In genomic region chr11:2144549-2145220, GRCh38 we compare ENCODE assay signal across 30 cellular contexts. TPM values are rescaled to one million over a fixed set of nuclear protein-coding genes. Genes with fewer than 3 reads are reported as not detected.
DNase-seq lines count a peak whose midpoint lies in the region; ATAC-seq, FAIRE-seq and TF ChIP-seq lines count a peak whose summit lies in the region.
"Had no signal": no experiment of that assay in that cellular context is flagged by ENCODE, and none has a peak within 500 bp of the region (broad histone marks: within the 10 kb centered on the region; RNA-seq: fewer than 3 reads in every experiment).

No MANE protein-coding gene starts in this region.

- no peak for TF ChIP-seq CTCF in right atrium auricular region (IDR thresholded peaks at IDR 0.05)
- TF ChIP-seq CTCF in H1 (IDR thresholded peaks at IDR 0.05; ENCODE audit: control extremely low read depth in 1 of 3, insufficient read depth in 1 of 3, low read depth in 1 of 3, low read length in 3 of 3), result no peak
- TF ChIP-seq CTCF in neural cell (IDR thresholded peaks at IDR 0.05; ENCODE audit: poor library complexity, severe bottlenecking), result no peak
- TF ChIP-seq CTCF in type B pancreatic cell (conservative IDR thresholded peaks at IDR 0.05), result no peak

- H3K18ac ChIP-seq in H1 (ENCODE audit: extremely low read depth, low read length), result no peak overlapping the region

- H3K4me2 ChIP-seq in H1 (ENCODE audit: insufficient read depth in 1 of 2, low read depth in 2 of 2, low read length in 2 of 2) (0 out of 4 replicates have a peak overlapping the region, but pooled peaks of 1 of the 2 experiments have one; percentile 43), neural cell (ENCODE audit: low read length) (no peak overlapping the region)
- H3K4me2 ChIP-seq: KMS-11 had no signal

- H4K8ac ChIP-seq in H1 (ENCODE audit: extremely low read depth, insufficient read depth, low read length), result no peak overlapping the region

- no peaks in the 10 kb centered on the region for H3K79me1 ChIP-seq in H1 (ENCODE audit: low read depth, low read length)

- H4K91ac ChIP-seq in H1 (replicated peaks; ENCODE audit: insufficient read length, low read length), result no peak overlapping the region

- H2BK5ac ChIP-seq in H1 (ENCODE audit: low read depth, low read length), result no peak overlapping the region

- H3K27ac Mint-ChIP-seq in type B pancreatic cell, result peak overlapping the region; percentile 26
- H3K27ac Mint-ChIP-seq: activated CD4-positive, alpha-beta T cell treated with anti-CD3 and anti-CD28 coated beads for 36 hours; neural progenitor cell had no signal

- peaks cover 10% of the 10 kb centered on the region for H3K36me3 Mint-ChIP-seq in type B pancreatic cell
- H3K36me3 Mint-ChIP-seq: neural progenitor cell had no signal

- TF ChIP-seq POLR2A in H1 (IDR thresholded peaks at IDR 0.05; ENCODE audit: control extremely low read depth in 1 of 2, low read depth in 2 of 2, low read length in 2 of 2), result no peak

- H3K36me3 ChIP-seq in right atrium auricular region, result no peaks in the 10 kb centered on the region
- peaks cover 0 to 3% (median 0%) of the 10 kb centered on the region in 4 experiments; a peak in 1 of 8 replicates for H3K36me3 ChIP-seq in H1 (ENCODE audit: control insufficient read depth in 2 of 4, insufficient read depth in 4 of 4, low read length in 3 of 4)
- H3K36me3 ChIP-seq in neural cell (ENCODE audit: insufficient read depth, low read length), result no peaks in the 10 kb centered on the region
- H3K36me3 ChIP-seq in MG63, result no peaks in the 10 kb centered on the region
- H3K36me3 ChIP-seq: BLaER1 treated with 17β-estradiol and CSF1 and Interleukin-3, amounts not matched to agents 10 nM and 100 nM; neural progenitor cell; sigmoid colon had no signal

- peaks cover 76% of the 10 kb centered on the region for H3K27me3 Mint-ChIP-seq in type B pancreatic cell

- no peaks in the 10 kb centered on the region for H3F3A ChIP-seq in neural cell (ENCODE audit: insufficient read depth, low read length, poor library complexity, severe bottlenecking)

- H3K9me3 ChIP-seq in right atrium auricular region (no peaks in the 10 kb centered on the region), H1 (ENCODE audit: insufficient read depth in 2 of 2, low read depth in 1 of 2, low read length in 1 of 2) (no peaks in the 10 kb centered on the region), neural cell (ENCODE audit: low read length) (no peaks in the 10 kb centered on the region), MG63 (no peaks in the 10 kb centered on the region)
- H3K9me3 ChIP-seq: sigmoid colon had no signal

- H2BK120ac ChIP-seq in H1 (replicated peaks; ENCODE audit: low read depth, low read length), result no peak overlapping the region

- no peak overlapping the region for H2BK15ac ChIP-seq in H1 (ENCODE audit: low read length)

- H3K4me1 ChIP-seq in right atrium auricular region (peaks cover 0 to 23% of the 10 kb centered on the region in 2 donors), H1 (replicated peaks in 1 of 4; ENCODE audit: control insufficient read depth in 3 of 4, insufficient read depth in 4 of 4, low read length in 3 of 4) (peaks cover 0 to 12% (median 7%) of the 10 kb centered on the region in 4 experiments; a peak in 6 of 7 replicates)

- no peaks in the 10 kb centered on the region for H3K9me2 ChIP-seq in neural cell (ENCODE audit: insufficient read depth, low read length)

- H3K79me2 ChIP-seq in H1 (ENCODE audit: control insufficient read depth in 1 of 2, insufficient read depth in 2 of 2, low read length in 2 of 2) (no peaks in the 10 kb centered on the region), neural cell (replicated peaks; ENCODE audit: insufficient read depth, low read length) (no peaks in the 10 kb centered on the region)

- H3K27me3 ChIP-seq in right atrium auricular region (peaks cover 20 to 44% of the 10 kb centered on the region in 2 donors), H1 (replicated peaks in 1 of 4; ENCODE audit: control insufficient read depth in 3 of 4, extremely low read depth in 1 of 4, insufficient read depth in 3 of 4, low read length in 3 of 4) (peaks cover 85 to 100% (median 98%) of the 10 kb centered on the region in 4 experiments), neural cell (ENCODE audit: insufficient read depth, low read depth, low read length) (peaks cover 86% of the 10 kb centered on the region), MG63 (peaks cover 75% of the 10 kb centered on the region)

- peaks cover 15% of the 10 kb centered on the region for H3K4me1 Mint-ChIP-seq in type B pancreatic cell (ENCODE audit: unreplicated experiment)

- peaks cover 10 to 18% of the 10 kb centered on the region in 2 experiments for H4K20me1 ChIP-seq in H1 (replicated peaks in 1 of 2; ENCODE audit: control insufficient read depth in 1 of 2, insufficient read depth in 2 of 2, low read length in 2 of 2)
- no peaks in the 10 kb centered on the region for H4K20me1 ChIP-seq in neural cell (ENCODE audit: insufficient read depth)

- no peak overlapping the region for H3K56ac ChIP-seq in H1 (replicated peaks; ENCODE audit: insufficient read length, low read depth, low read length)

- H3K14ac ChIP-seq in H1 (ENCODE audit: insufficient read length), result no peak overlapping the region

- peak; percentile 56 for DNase-seq in Right ventricle myocardium inferior (ENCODE audit: missing footprints)
- DNase-seq in right atrium auricular region (ENCODE audit: low spot score), result no peak
- no peak for DNase-seq in H1 (ENCODE audit: low read depth in 1 of 2, low spot score in 2 of 2)
- no peak for DNase-seq in type B pancreatic cell (ENCODE audit: extremely low spot score, unreplicated experiment)
- no peak for DNase-seq in stimulated activated naive CD4-positive, alpha-beta T cell treated with Interleukin-2 at 50 U/mL for 16 hours (lab: John Stamatoyannopoulos, UW)
- DNase-seq in MG63, result no peak
- DNase-seq: activated naive CD4-positive, alpha-beta T cell; activated T-cell treated with anti-CD3 and anti-CD28 coated beads, Interleukin-2, amount 50 U/mL, for 1 hour; amygdala; DMS79; GDM1; HCEC 1CT; MV-4-11; NCI-H146; sigmoid colon; stimulated activated naive CD8-positive, alpha-beta T cell treated with anti-CD3 and anti-CD28 coated beads, Interleukin-15, amount 100 ng/mL, for 72 hours had no signal

- FAIRE-seq in H1 (lab: Jason Lieb, UNC), result no peak
- FAIRE-seq: HTR-8/SVneo, islet of Langerhans had no signal

- no peak for ATAC-seq in Right ventricle myocardium inferior
- ATAC-seq in GM21360 (IDR thresholded peaks at IDR 0.05; ENCODE audit: unreplicated experiment), result no peak
- ATAC-seq: activated CD4-positive, alpha-beta T cell treated with anti-CD3 and anti-CD28 coated beads for 36 hours; stimulated activated naive CD8-positive, alpha-beta T cell treated with anti-CD3 and anti-CD28 coated beads, Interleukin-15, amount 100 ng/mL, for 72 hours had no signal

- no peak overlapping the region for H4K5ac ChIP-seq in H1 (ENCODE audit: insufficient read length, low read depth, low read length)

- H3K23me2 ChIP-seq in H1 (ENCODE audit: low read depth, low read length), result peaks cover 2% of the 10 kb centered on the region; the same call in 1 of the 2 replicates

- H3K23ac ChIP-seq in H1 (ENCODE audit: insufficient read length), result no peak overlapping the region

- intact Hi-C loops in Right ventricle myocardium inferior (cut with DNase I), result no loop called here

- H2AFZ ChIP-seq in H1 (ENCODE audit: low read length) (no peak overlapping the region), neural cell (ENCODE audit: low read depth, low read length) (no peak overlapping the region)
- H2AFZ ChIP-seq: neural progenitor cell had no signal

- TF ChIP-seq RAD21 in H1 (IDR thresholded peaks at IDR 0.05 in 1 of 2, conservative IDR thresholded peaks at IDR 0.05 in 1 of 2; ENCODE audit: low read depth in 2 of 2, low read length in 2 of 2) (no peak), neural cell (conservative IDR thresholded peaks at IDR 0.05) (no peak)

- H3K27ac ChIP-seq in right atrium auricular region (no peak overlapping the region), H1 (ENCODE audit: low read depth, low read length) (no peak overlapping the region), neural cell (ENCODE audit: low read length) (no peak overlapping the region)
- H3K27ac ChIP-seq: BLaER1 treated with 17β-estradiol and CSF1 and Interleukin-3, amounts not matched to agents 10 nM and 100 nM; KMS-11; neural progenitor cell; sigmoid colon had no signal

- WGBS in H1 (ENCODE audit: extremely low coverage in 1 of 2, insufficient coverage in 1 of 2, insufficient read length in 1 of 2, insufficient replicate concordance in 2 of 2, low coverage in 1 of 2, low lambda C conversion rate in 2 of 2, missing lambda C conversion rate in 1 of 2), 2 experiments, result 11% methylated on average over 11 of the region's 18 CpGs; no CpG with 5 or more reads in 1 of the 2 experiments

- no peak overlapping the region for H3K9ac ChIP-seq in H1 (replicated peaks in 1 of 4; ENCODE audit: extremely low read depth in 1 of 4, low read depth in 3 of 4, low read length in 3 of 4)
- no peak overlapping the region for H3K9ac ChIP-seq in neural cell (ENCODE audit: low read length)
- H3K9ac ChIP-seq: BLaER1 treated with 17β-estradiol and CSF1 and Interleukin-3, amounts not matched to agents 10 nM and 100 nM; KMS-11; neural progenitor cell had no signal

- CTCF ChIA-PET in H1 (lab: Charles Lee; ENCODE audit: partially characterized antibody), result interaction anchor here (0.8 to 15.7 kb wide), 9 partner anchors 9 to 492 kb away, joined by 3 to 439 read pairs (median 6); partner anchors contain the start of gene SYT8

- 0 out of 2 replicates have a peak overlapping the region, but pooled peaks have one; percentile 53 for H2AK5ac ChIP-seq in H1 (ENCODE audit: low read depth, low read length)

- H3K9me3 Mint-ChIP-seq in type B pancreatic cell, result no peaks in the 10 kb centered on the region
- H3K9me3 Mint-ChIP-seq: neural progenitor cell; stimulated activated naive CD8-positive, alpha-beta T cell treated with anti-CD3 and anti-CD28 coated beads, Interleukin-15, amount 100 ng/mL, for 72 hours had no signal

- H3K4me3 Mint-ChIP-seq in type B pancreatic cell, result peak overlapping the region; percentile 74
- H3K4me3 Mint-ChIP-seq: activated CD4-positive, alpha-beta T cell treated with anti-CD3 and anti-CD28 coated beads for 36 hours; neural progenitor cell had no signal

- TF ChIP-seq EP300 in H1 (IDR thresholded peaks at IDR 0.05; ENCODE audit: borderline replicate concordance in 1 of 2, low read depth in 2 of 2, low read length in 2 of 2) (no peak), neural cell (conservative IDR thresholded peaks at IDR 0.05; ENCODE audit: poor library complexity, severe bottlenecking) (no peak)

- H3K4me3 ChIP-seq in right atrium auricular region (peak overlapping the region in 1 of 2 donors; percentile 15), H1 (ENCODE audit: extremely low read depth in 1 of 4, insufficient read depth in 2 of 4, low read depth in 3 of 4, low read length in 4 of 4) (peak overlapping the region in 1 of 4 experiments; percentile 47; a peak in 1 of 8 replicates), neural cell (ENCODE audit: low read length) (no peak overlapping the region), MG63 (no peak overlapping the region)
- H3K4me3 ChIP-seq: neural progenitor cell, sigmoid colon had no signal

- POLR2A ChIA-PET in H1 (lab: Charles Lee; ENCODE audit: partially characterized antibody), result interaction anchor here (0.7 kb wide), 1 partner anchor 303 kb away, joined by 3 read pairs; no protein-coding TSS in a partner anchor

- H2BK20ac ChIP-seq in H1 (ENCODE audit: low read length), result no peak overlapping the region

- H3K4ac ChIP-seq in H1 (replicated peaks; ENCODE audit: insufficient read length, low read depth, low read length), result no peak overlapping the region

- no peak overlapping the region for H2BK12ac ChIP-seq in H1 (ENCODE audit: low read depth, low read length)

RNA-seq across cellular contexts. Expression of gene IGF2, which starts 5.5 kb away (rescaled TPM):
- total RNA-seq in Right ventricle myocardium inferior (80.9 TPM), right atrium auricular region (10 to 100 TPM; 43.2 to 61.9 TPM), type B pancreatic cell (ENCODE audit: low replicate concordance) (2,350 and 3,865 TPM in 2 replicates)
- total RNA-seq in H1 (2021; fragmentation: NEBNext Ultra II Directional; extraction: Animal tissue kit (Norgen Biotek cat#: 25700)), result 1.3 and 1.5 TPM in 2 replicates
- polyA plus RNA-seq in H1 (2011; rRNA removed) (0.74 and 2.0 TPM in 2 replicates), neural cell (not detected in 2 replicates)
- 1.1 TPM for polyA plus RNA-seq in H1 (2011; cell fraction: cytosol; rRNA removed)
- 0.37 TPM for polyA plus RNA-seq in H1 (2011; cell fraction: nucleus; rRNA removed)
- 1.6 to 3.2 TPM (median 2.7 TPM) in 4 replicates for polyA plus RNA-seq in H1 (2012, experiment 1 of 2)
- 1.00 TPM for polyA plus RNA-seq in H1 (2012, experiment 2 of 2)
- 2.0 TPM for polyA plus RNA-seq in H1 (2013, experiment 1 of 2)
- polyA plus RNA-seq in H1 (2013, experiment 2 of 2), result 2.6 TPM
- polyA minus RNA-seq in H1 (2011; rRNA and poly(A)+ RNA removed), result 0.20 and 0.57 TPM in 2 replicates
- polyA minus RNA-seq in H1 (2011; cell fraction: cytosol; rRNA and poly(A)+ RNA removed), result 0.88 TPM
- 0.70 TPM for polyA minus RNA-seq in H1 (2011; cell fraction: nucleus; rRNA and poly(A)+ RNA removed)
- not detected in 2 replicates for polyA minus RNA-seq in neural cell
- not detected in 2 replicates for total RNA-seq in MG63 (2014; rRNA removed; shearing (Covaris generic); ENCODE audit: low replicate concordance)
- total RNA-seq: mononuclear cell; OCI-LY7; T-helper 2 cell treated with Interferon-gamma antibody and Interleukin-4, amounts not matched to agents 100 ng/mL and 5 ng/mL, for 36 hours had no signal

RNA-seq across cellular contexts. Expression of gene INS, which starts 16.3 kb away (rescaled TPM):
- total RNA-seq in Right ventricle myocardium inferior (not detected), right atrium auricular region (not detected), type B pancreatic cell (ENCODE audit: low replicate concordance) (1,584 and 3,976 TPM in 2 replicates)
- not detected in 2 replicates for total RNA-seq in H1 (2021; fragmentation: NEBNext Ultra II Directional; extraction: Animal tissue kit (Norgen Biotek cat#: 25700))
- polyA plus RNA-seq in H1 (2011; rRNA removed) (not detected in 2 replicates), neural cell (not detected in 2 replicates)
- polyA plus RNA-seq in H1 (2011; cell fraction: cytosol; rRNA removed), result not detected
- polyA plus RNA-seq in H1 (2011; cell fraction: nucleus; rRNA removed), result not detected
- not detected in 4 replicates for polyA plus RNA-seq in H1 (2012, experiment 1 of 2)
- polyA plus RNA-seq in H1 (2012, experiment 2 of 2), result not detected
- polyA plus RNA-seq in H1 (2013, experiment 1 of 2), result not detected
- polyA plus RNA-seq in H1 (2013, experiment 2 of 2), result not detected
- not detected in 2 replicates for polyA minus RNA-seq in H1 (2011; rRNA and poly(A)+ RNA removed)
- polyA minus RNA-seq in H1 (2011; cell fraction: cytosol; rRNA and poly(A)+ RNA removed), result not detected
- not detected for polyA minus RNA-seq in H1 (2011; cell fraction: nucleus; rRNA and poly(A)+ RNA removed)
- polyA minus RNA-seq in neural cell, result not detected in 2 replicates
- total RNA-seq in MG63 (2014; rRNA removed; shearing (Covaris generic); ENCODE audit: low replicate concordance), result not detected in 2 replicates
- total RNA-seq: activated CD4-positive, alpha-beta T cell treated with anti-CD3 and anti-CD28 coated beads for 36 hours; activated CD8-positive, alpha-beta memory T cell treated with anti-CD3 and anti-CD28 coated beads for 36 hours; lower leg skin; mononuclear cell; NCI-H460; OCI-LY7; sigmoid colon; T-helper 2 cell treated with Interferon-gamma antibody and Interleukin-4, amounts not matched to agents 100 ng/mL and 5 ng/mL, for 36 hours had no signal

RNA-seq across cellular contexts. Expression of gene TH, which starts 26.9 kb away (rescaled TPM):
- not detected for total RNA-seq in Right ventricle myocardium inferior
- not detected for total RNA-seq in right atrium auricular region
- total RNA-seq in H1 (2021; fragmentation: NEBNext Ultra II Directional; extraction: Animal tissue kit (Norgen Biotek cat#: 25700)), result not detected in 2 replicates
- 0.09 and 0.16 TPM in 2 replicates for polyA plus RNA-seq in H1 (2011; rRNA removed)
- 0.09 TPM for polyA plus RNA-seq in H1 (2011; cell fraction: cytosol; rRNA removed)
- 0.11 TPM for polyA plus RNA-seq in H1 (2011; cell fraction: nucleus; rRNA removed)
- 0.11 TPM in 1 of 4 replicates, not detected in the others for polyA plus RNA-seq in H1 (2012, experiment 1 of 2)
- polyA plus RNA-seq in H1 (2012, experiment 2 of 2), result not detected
- not detected for polyA plus RNA-seq in H1 (2013, experiment 1 of 2)
- not detected for polyA plus RNA-seq in H1 (2013, experiment 2 of 2)
- polyA minus RNA-seq in H1 (2011; rRNA and poly(A)+ RNA removed), result not detected in 2 replicates
- not detected for polyA minus RNA-seq in H1 (2011; cell fraction: cytosol; rRNA and poly(A)+ RNA removed)
- not detected for polyA minus RNA-seq in H1 (2011; cell fraction: nucleus; rRNA and poly(A)+ RNA removed)
- polyA plus RNA-seq in neural cell, result 3.6 and 10.9 TPM in 2 replicates
- 2.1 and 3.9 TPM in 2 replicates for polyA minus RNA-seq in neural cell
- 2.2 and 11.1 TPM in 2 replicates for total RNA-seq in type B pancreatic cell (ENCODE audit: low replicate concordance)
- total RNA-seq in MG63 (2014; rRNA removed; shearing (Covaris generic); ENCODE audit: low replicate concordance), result not detected in 2 replicates
- total RNA-seq: activated CD4-positive, alpha-beta T cell treated with anti-CD3 and anti-CD28 coated beads for 36 hours; activated CD8-positive, alpha-beta memory T cell treated with anti-CD3 and anti-CD28 coated beads for 36 hours; mononuclear cell; NCI-H460; OCI-LY7; sigmoid colon; T-helper 2 cell treated with Interferon-gamma antibody and Interleukin-4, amounts not matched to agents 100 ng/mL and 5 ng/mL, for 36 hours had no signal

Comparison
In these comparisons a context has a peak if more than half of its experiments do, and no peak if none do; other contexts are left out.
1. RNA of gene IGF2, which starts 5.5 kb away (total RNA-seq): 2,350 to 3,865 TPM in type B pancreatic cell; 80.9 TPM in Right ventricle myocardium inferior (single experiment), 43.2 to 61.9 TPM in right atrium auricular region, 1.3 to 1.5 TPM in H1 and not detected in MG63; every median in the first group is over 10 times any median in the second.
2. RNA of gene INS, which starts 16.3 kb away (total RNA-seq): 1,584 to 3,976 TPM in type B pancreatic cell; not detected in right atrium auricular region, not detected in Right ventricle myocardium inferior (single experiment), not detected in H1 and not detected in MG63; every median in the first group is over 1,000 times any median in the second.